Comparison of ENCODE assay signal across 8 cellular contexts in genomic region chr11:113526521-113526920, GRCh38. TPM values are rescaled to one million over a fixed set of nuclear protein-coding genes. Genes with fewer than 3 reads are reported as not detected.
"Had no signal": no experiment of that assay in that cellular context is flagged by ENCODE, and none has a peak within 500 bp of the region (broad histone marks: within the 10 kb centered on the region; RNA-seq: fewer than 3 reads in every experiment).

No MANE protein-coding gene starts in this region.

- H2AFZ ChIP-seq: GM23248 had no signal

- H3K9ac ChIP-seq: GM23248 had no signal

- H3K27ac Mint-ChIP-seq: HFFc6 had no signal

- H3K4me1 ChIP-seq: HAP-1 had no signal

- H3K27ac ChIP-seq: GM23248 had no signal

- H3K4me3 Mint-ChIP-seq: HFFc6 had no signal

- H3K36me3 ChIP-seq: HAP-1 had no signal

- DNase-seq: GM23248, GOT3, H7, HFFc6, IMR-90 had no signal

- H3K4me3 ChIP-seq: GM23248, HAP-1, K562 had no signal

- H3K9me3 ChIP-seq: HAP-1 had no signal

- FAIRE-seq: HTR-8/SVneo, K562 had no signal

RNA-seq across cellular contexts. Expression of gene DRD2, which starts 51.3 kb away (rescaled TPM):
- total RNA-seq: GM23248, HFFc6, IMR-90, K562 had no signal
- polyA plus RNA-seq: GM23248, IMR-90, K562 had no signal
